ENCODE assay signal across 20 cellular contexts in the genomic region with DNA sequence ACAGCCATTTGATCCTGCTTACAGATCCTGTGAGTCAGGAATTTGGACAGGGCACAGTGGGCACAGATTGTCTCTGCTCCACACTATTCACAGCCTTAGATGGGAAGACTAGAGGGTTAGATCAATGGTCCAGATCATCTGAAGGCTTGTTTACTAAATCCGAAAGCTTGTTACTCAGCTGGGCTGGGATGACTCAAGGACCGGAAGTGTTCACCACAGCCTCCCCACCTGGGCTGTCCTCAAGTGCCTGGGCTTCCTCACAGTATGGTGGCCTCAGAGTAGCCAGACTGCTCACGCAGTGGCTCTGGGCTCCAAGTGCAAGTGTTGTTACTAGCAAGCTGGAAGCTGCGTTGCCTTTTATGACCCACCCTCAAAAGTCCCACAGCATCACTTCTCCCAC.
A peak's percentile ranks its signal among the peaks of the same experiment; 100 is the strongest.
DNase-seq lines count a peak whose midpoint lies in the region; ATAC-seq and TF ChIP-seq lines count a peak whose summit lies in the region.
"Had no signal": no experiment of that assay in that cellular context is flagged by ENCODE, and none has a peak within 500 bp of the region (broad histone marks: within the 10 kb centered on the region; RNA-seq: fewer than 3 reads in every experiment).

No MANE protein-coding gene starts in this region.

- no peaks in the 10 kb centered on the region for H3K36me3 ChIP-seq in GM06990 (ENCODE audit: control insufficient read depth, insufficient read depth, low read length)
- H3K36me3 ChIP-seq: BLaER1 treated with 17β-estradiol and CSF1 and Interleukin-3, amounts not matched to agents 10 nM and 100 nM had no signal

- H3K27me3 ChIP-seq in GM06990 (replicated peaks; ENCODE audit: control insufficient read depth, insufficient read depth, low read length), result no peaks in the 10 kb centered on the region
- H3K27me3 ChIP-seq: BLaER1 treated with 17β-estradiol and CSF1 and Interleukin-3, amounts not matched to agents 10 nM and 100 nM had no signal

- DNase-seq in activated CD4-positive, alpha-beta T cell treated with anti-CD3 and anti-CD28 coated beads for 48 hours, result peak; percentile 7
- DNase-seq in activated CD4-positive, alpha-beta T cell treated with anti-CD3 and anti-CD28 coated beads, Interleukin-2, amount 50 U/mL, for 4 hours, result no peak
- DNase-seq in GM06990 (ENCODE audit: extremely low read depth, insufficient read length) (peak; percentile 45), RPMI8226 (peak; percentile 26), NCI-H446 treated with DMSO at 0.1 percent for 48 hours (lab: John Stamatoyannopoulos, UW) (no peak)
- DNase-seq: CD8-positive, alpha-beta memory T cell; H7; Kasumi-1; MV-4-11; NCI-H1417 treated with DMSO at 0.1 percent for 48 hours; NCI-H2029; NCI-H2171; NCI-H774; SIG-M5 had no signal

- no peak for TF ChIP-seq CTCF in GM06990 (IDR thresholded peaks at IDR 0.05; ENCODE audit: insufficient read depth, low read length, poor library complexity, severe bottlenecking)

- no peak overlapping the region for H3K4me3 ChIP-seq in GM06990 (replicated peaks; ENCODE audit: low read depth, low read length)
- H3K4me3 ChIP-seq: A549; BLaER1 treated with 17β-estradiol and CSF1 and Interleukin-3, amounts not matched to agents 10 nM and 100 nM had no signal

- ATAC-seq in HG03520 (IDR thresholded peaks at IDR 0.05; ENCODE audit: unreplicated experiment) (peak; percentile 72), GM18873 (IDR thresholded peaks at IDR 0.05; ENCODE audit: low FRiP score, unreplicated experiment) (no peak), GM21786 (IDR thresholded peaks at IDR 0.05; ENCODE audit: unreplicated experiment) (no peak)
- ATAC-seq: A549, Panc1 had no signal

Comparison
In these comparisons a context has a peak if more than half of its experiments do, and no peak if none do; other contexts are left out.
1. DNase-seq: peak in activated CD4-positive, alpha-beta T cell treated with anti-CD3 and anti-CD28 coated beads for 48 hours (single experiment), GM06990 (single experiment) and RPMI8226 (single experiment); none in activated CD4-positive, alpha-beta T cell treated with anti-CD3 and anti-CD28 coated beads, Interleukin-2, amount 50 U/mL, for 4 hours (0 of 2) and NCI-H446 treated with DMSO at 0.1 percent for 48 hours (single experiment).